Comparison of ENCODE assay signal across 29 cellular contexts in the genomic region with DNA sequence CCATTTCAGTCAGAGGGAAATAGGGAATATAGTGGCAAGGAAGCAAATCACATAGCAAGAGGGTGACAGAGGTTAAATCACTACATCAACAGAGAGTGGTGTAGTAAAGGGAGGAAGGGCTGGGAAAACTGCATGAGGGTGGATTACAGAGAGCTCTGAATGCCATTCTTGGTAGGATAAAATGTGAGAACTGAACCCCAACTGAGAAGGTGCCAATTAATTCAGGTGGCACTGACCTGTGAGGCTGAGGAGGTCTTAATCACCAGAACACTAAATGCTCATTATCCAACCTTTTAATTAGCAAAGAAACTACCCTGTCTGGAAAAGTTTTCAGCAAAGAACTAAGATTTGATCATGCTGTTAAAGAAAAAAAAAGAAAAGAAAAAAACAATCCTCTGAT.
"Had no signal": no experiment of that assay in that cellular context is flagged by ENCODE, and none has a peak within 500 bp of the region (broad histone marks: within the 10 kb centered on the region; RNA-seq: fewer than 3 reads in every experiment).

No MANE protein-coding gene starts in this region.

- H3K9me3 Mint-ChIP-seq: natural killer cell treated with Interleukin-12 subunit alpha and Interleukin-12 subunit beta and Interleukin-15 and Interleukin-18, amount 100 ng/mL, for 72 hours; stimulated activated naive CD8-positive, alpha-beta T cell treated with anti-CD3 and anti-CD28 coated beads, Interleukin-15, amount 100 ng/mL, for 72 hours had no signal

- H3K9me3 ChIP-seq: lower lobe of right lung, mucosa of descending colon, right lobe of liver, suprapubic skin, transverse colon, upper lobe of right lung, uterus had no signal

- H3K27me3 Mint-ChIP-seq: natural killer cell treated with Interleukin-12 subunit alpha and Interleukin-12 subunit beta and Interleukin-15 and Interleukin-18, amount 100 ng/mL, for 72 hours; stimulated activated naive CD8-positive, alpha-beta T cell treated with anti-CD3 and anti-CD28 coated beads, Interleukin-15, amount 100 ng/mL, for 72 hours had no signal

- H3K4me1 Mint-ChIP-seq: immature natural killer cell; stimulated activated naive CD8-positive, alpha-beta T cell treated with anti-CD3 and anti-CD28 coated beads, Interleukin-15, amount 100 ng/mL, for 72 hours had no signal

- H3K36me3 ChIP-seq: cardiac muscle cell, esophagus muscularis mucosa, gastroesophageal sphincter, heart right ventricle, lower lobe of right lung, right lobe of liver, suprapubic skin, transverse colon, upper lobe of right lung, uterus had no signal

- H3K4me1 ChIP-seq: esophagus muscularis mucosa, foreskin keratinocyte, gastroesophageal sphincter, heart right ventricle, lower lobe of right lung, psoas muscle, right lobe of liver, suprapubic skin, transverse colon, upper lobe of right lung, uterus had no signal

- H3K27ac ChIP-seq: cardiac muscle cell, dorsolateral prefrontal cortex, esophagus muscularis mucosa, foreskin keratinocyte, gastroesophageal sphincter, heart right ventricle, lower lobe of right lung, psoas muscle, right lobe of liver, suprapubic skin, transverse colon, upper lobe of right lung, uterus had no signal

- H3K4me3 Mint-ChIP-seq: immature natural killer cell; mesothelial cell of epicardium; natural killer cell treated with Interleukin-12 subunit alpha and Interleukin-12 subunit beta and Interleukin-15 and Interleukin-18, amount 100 ng/mL, for 72 hours; stimulated activated naive CD8-positive, alpha-beta T cell treated with anti-CD3 and anti-CD28 coated beads, Interleukin-15, amount 100 ng/mL, for 72 hours had no signal

- H3K27ac Mint-ChIP-seq: immature natural killer cell; mesothelial cell of epicardium; natural killer cell treated with Interleukin-12 subunit alpha and Interleukin-12 subunit beta and Interleukin-15 and Interleukin-18, amount 100 ng/mL, for 72 hours; stimulated activated naive CD8-positive, alpha-beta T cell treated with anti-CD3 and anti-CD28 coated beads, Interleukin-15, amount 100 ng/mL, for 72 hours had no signal

- H3K27me3 ChIP-seq: cardiac muscle cell, dorsolateral prefrontal cortex, esophagus muscularis mucosa, foreskin keratinocyte, gastroesophageal sphincter, heart right ventricle, right lobe of liver, suprapubic skin, transverse colon, upper lobe of right lung, uterus had no signal

- DNase-seq: cortex of kidney; dorsolateral prefrontal cortex; effector CD8-positive, alpha-beta T cell; foreskin keratinocyte; heart right ventricle; hippocampal formation; immature natural killer cell; islet precursor cell; kidney glomerular epithelial cell; left ventricle myocardium superior; lower lobe of right lung; mucosa of descending colon; naive B cell; psoas muscle; right lobe of liver; small intestine; stimulated activated CD4-positive, alpha-beta T cell treated with anti-CD3 and anti-CD28 coated beads, Interleukin-15, amount 100 ng/mL, for 24 hours; stimulated activated CD4-positive, alpha-beta T cell treated with anti-CD3 and anti-CD28 coated beads, Interleukin-2, amount 100 ng/mL, for 48 hours; stimulated activated naive CD4-positive, alpha-beta T cell; stimulated activated naive CD8-positive, alpha-beta T cell treated with anti-CD3 and anti-CD28 coated beads, Interleukin-15, amount 100 ng/mL, for 72 hours; transverse colon; upper lobe of right lung; uterus had no signal

- H3K36me3 Mint-ChIP-seq: mesothelial cell of epicardium; natural killer cell treated with Interleukin-12 subunit alpha and Interleukin-12 subunit beta and Interleukin-15 and Interleukin-18, amount 100 ng/mL, for 72 hours had no signal

- H3K4me3 ChIP-seq: cardiac muscle cell, dorsolateral prefrontal cortex, esophagus muscularis mucosa, gastroesophageal sphincter, heart right ventricle, lower lobe of right lung, mucosa of descending colon, psoas muscle, right lobe of liver, suprapubic skin, transverse colon, upper lobe of right lung, uterus had no signal
